Comparison of ENCODE assay signal across 1 cellular context in the genomic region with DNA sequence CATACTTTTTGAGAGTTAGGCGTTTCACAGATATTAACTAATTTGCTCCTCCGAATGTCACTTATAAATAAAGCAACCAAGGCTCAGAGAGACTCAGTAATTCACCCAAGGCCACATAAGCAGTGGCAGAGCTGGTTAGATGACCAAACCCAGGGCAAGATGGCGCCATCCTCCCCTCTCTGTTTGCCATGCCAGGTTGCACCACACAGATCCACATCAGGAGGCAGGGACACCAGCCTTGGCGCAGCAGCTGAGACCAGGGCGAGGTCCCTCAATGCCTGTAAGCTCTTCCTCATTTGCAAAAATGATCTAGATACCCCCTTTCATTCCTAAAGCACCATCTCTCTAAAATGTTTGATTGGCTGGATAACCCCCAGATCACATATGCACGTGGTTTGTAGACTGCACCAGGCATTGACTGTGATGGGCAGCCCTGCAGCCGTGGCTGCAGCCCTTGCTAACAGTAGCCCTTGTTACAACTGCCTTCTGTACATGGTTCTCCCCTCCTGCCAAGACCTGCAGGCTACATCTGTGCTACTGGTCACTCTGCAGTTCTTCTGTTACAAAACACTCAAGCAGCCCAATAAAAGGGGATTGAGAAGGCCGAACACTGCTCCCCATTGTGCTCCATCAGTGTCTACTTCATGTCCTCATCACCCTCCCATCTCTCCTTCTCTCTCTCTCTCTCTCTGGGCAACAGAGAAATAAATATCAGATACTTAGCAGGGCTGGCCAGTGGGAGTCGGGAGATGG.
TF ChIP-seq lines count a peak whose summit lies in the region.

No MANE protein-coding gene starts in this region.

TF ChIP-seq in IMR-90, 13 proteins besides CTCF, POLR2A, EP300 and RAD21:
- no peak for TF ChIP-seq MAZ (IDR thresholded peaks at IDR 0.05; ENCODE audit: borderline replicate concordance, low read depth, low read length)
- no peak for TF ChIP-seq MXI1 (IDR thresholded peaks at IDR 0.05; ENCODE audit: borderline replicate concordance, low read depth, low read length)
- no peak for TF ChIP-seq RFX5 (IDR thresholded peaks at IDR 0.05; ENCODE audit: low read depth, low read length)
- TF ChIP-seq CEBPB (IDR thresholded peaks at IDR 0.05; ENCODE audit: low read depth, low read length) = no peak
- TF ChIP-seq MAFK (IDR thresholded peaks at IDR 0.05; ENCODE audit: low read depth, low read length) = no peak
- no peak for TF ChIP-seq FOS (IDR thresholded peaks at IDR 0.05; ENCODE audit: low read depth, low read length)
- no peak for TF ChIP-seq ELK1 (IDR thresholded peaks at IDR 0.05; ENCODE audit: borderline replicate concordance, low read depth, low read length)
- no peak for TF ChIP-seq BHLHE40 (IDR thresholded peaks at IDR 0.05; ENCODE audit: low read depth, low read length)
- TF ChIP-seq RCOR1 (IDR thresholded peaks at IDR 0.05; ENCODE audit: insufficient replicate concordance, low read length) = no peak
- no peak for TF ChIP-seq NFE2L2 (IDR thresholded peaks at IDR 0.05; ENCODE audit: low read depth, low read length)
- no peak for TF ChIP-seq USF2 (IDR thresholded peaks at IDR 0.05; ENCODE audit: low read depth, low read length)
- no peak for TF ChIP-seq CHD1 (IDR thresholded peaks at IDR 0.05; ENCODE audit: low read depth, low read length)
- TF ChIP-seq SMC3 (IDR thresholded peaks at IDR 0.05; ENCODE audit: low read depth, low read length) = no peak
